Comparison of ENCODE assay signal across 1 cellular context in the genomic region with DNA sequence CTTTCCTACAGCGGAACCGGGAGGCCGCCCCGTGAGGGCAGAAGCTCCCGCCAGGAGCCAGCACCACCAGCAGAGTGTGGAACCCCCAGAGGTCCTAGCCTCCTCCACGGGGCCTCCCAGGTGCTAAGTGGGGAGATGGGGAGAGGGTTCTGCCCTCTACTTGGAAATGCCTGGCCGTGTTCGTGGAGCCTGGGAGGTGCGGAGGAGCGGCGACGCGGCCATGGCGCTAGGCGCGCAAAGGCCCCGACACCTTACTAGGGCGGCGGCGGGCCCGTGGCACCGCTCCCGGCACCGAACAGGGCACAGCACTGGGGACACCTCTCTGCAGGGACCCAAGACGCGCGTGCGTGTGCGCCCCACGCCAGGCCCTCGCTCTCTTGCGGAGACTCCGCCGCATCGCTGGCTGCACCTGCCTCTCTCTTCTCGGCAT.
TF ChIP-seq lines count a peak whose summit lies in the region.

No MANE protein-coding gene starts in this region.

TF ChIP-seq in H1, 55 proteins besides CTCF, POLR2A, EP300 and RAD21:
- peak; percentile 81; the same call in 1 of the 2 replicates for TF ChIP-seq SUZ12 (IDR thresholded peaks at IDR 0.05; ENCODE audit: low read length)
- no peak for TF ChIP-seq SP1 (IDR thresholded peaks at IDR 0.05; ENCODE audit: low read depth, low read length)
- no peak for TF ChIP-seq TAF1 (IDR thresholded peaks at IDR 0.05; ENCODE audit: low read depth, low read length)
- TF ChIP-seq POLR2AphosphoS5 (IDR thresholded peaks at IDR 0.05; ENCODE audit: low read depth, low read length) = no peak
- TF ChIP-seq BCL11A (IDR thresholded peaks at IDR 0.05; ENCODE audit: low read depth in 2 of 2, low read length in 2 of 2) = no peak
- no peak for TF ChIP-seq PHF8 (conservative IDR thresholded peaks at IDR 0.05; ENCODE audit: low read depth, low read length)
- peak; percentile 94 for TF ChIP-seq KDM4A (IDR thresholded peaks at IDR 0.05; ENCODE audit: low read depth, low read length, severe bottlenecking)
- no peak for TF ChIP-seq ASH2L (IDR thresholded peaks at IDR 0.05; ENCODE audit: low read length)
- TF ChIP-seq SAP30 (IDR thresholded peaks at IDR 0.05; ENCODE audit: insufficient read depth, insufficient replicate concordance, low read length) = no peak
- no peak for TF ChIP-seq CTBP2 (IDR thresholded peaks at IDR 0.05; ENCODE audit: borderline replicate concordance, insufficient read depth, insufficient read length, low read length)
- TF ChIP-seq, protein P1, sequence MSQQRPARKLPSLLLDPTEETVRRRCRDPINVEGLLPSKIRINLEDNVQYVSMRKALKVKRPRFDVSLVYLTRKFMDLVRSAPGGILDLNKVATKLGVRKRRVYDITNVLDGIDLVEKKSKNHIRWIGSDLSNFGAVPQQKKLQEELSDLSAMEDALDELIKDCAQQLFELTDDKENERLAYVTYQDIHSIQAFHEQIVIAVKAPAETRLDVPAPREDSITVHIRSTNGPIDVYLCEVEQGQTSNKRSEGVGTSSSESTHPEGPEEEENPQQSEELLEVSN (IDR thresholded peaks at IDR 0.05) = no peak
- peak; percentile 73 for TF ChIP-seq EZH2 (IDR thresholded peaks at IDR 0.05; ENCODE audit: low read depth, low read length, severe bottlenecking)
